Comparison of ENCODE assay signal across 1 cellular context in the genomic region with DNA sequence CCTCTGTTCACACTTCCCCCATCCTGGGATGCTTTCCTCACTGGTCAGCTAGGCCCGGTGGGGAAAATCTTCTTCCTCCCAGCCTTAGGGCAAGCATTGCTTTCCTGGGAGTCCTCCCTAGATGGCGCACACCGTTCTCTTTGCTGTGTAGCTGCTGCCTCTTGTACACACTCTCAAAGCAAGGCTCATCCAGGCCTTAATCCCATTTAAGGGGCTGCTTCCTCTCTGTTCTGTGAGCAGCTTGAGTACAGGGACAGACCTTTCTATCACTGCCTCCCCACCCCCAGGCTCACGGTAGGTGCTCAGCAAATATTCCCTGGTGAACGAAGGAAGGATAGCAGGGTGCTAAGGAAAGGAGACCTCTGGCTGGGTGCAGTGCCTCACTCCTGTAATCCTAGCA.
TF ChIP-seq lines count a peak whose summit lies in the region.

No MANE protein-coding gene starts in this region.

TF ChIP-seq in H1, 55 proteins besides CTCF, POLR2A, EP300 and RAD21 (continued from another document):
- no peak for TF ChIP-seq POU5F1 (IDR thresholded peaks at IDR 0.05; ENCODE audit: low read depth, low read length)
- TF ChIP-seq ASH2L (IDR thresholded peaks at IDR 0.05; ENCODE audit: low read length), result no peak
- TF ChIP-seq BACH1 (IDR thresholded peaks at IDR 0.05; ENCODE audit: low read length), result no peak
- TF ChIP-seq GTF2F1 (IDR thresholded peaks at IDR 0.05; ENCODE audit: borderline replicate concordance, low read depth, low read length), result no peak
- TF ChIP-seq CTBP2 (IDR thresholded peaks at IDR 0.05; ENCODE audit: borderline replicate concordance, insufficient read depth, insufficient read length, low read length), result no peak
- TF ChIP-seq, protein P1, sequence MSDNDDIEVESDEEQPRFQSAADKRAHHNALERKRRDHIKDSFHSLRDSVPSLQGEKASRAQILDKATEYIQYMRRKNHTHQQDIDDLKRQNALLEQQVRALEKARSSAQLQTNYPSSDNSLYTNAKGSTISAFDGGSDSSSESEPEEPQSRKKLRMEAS (IDR thresholded peaks at IDR 0.05), result no peak
- TF ChIP-seq BRCA1 (IDR thresholded peaks at IDR 0.05; ENCODE audit: low read depth, low read length), result no peak
- TF ChIP-seq, protein P2, sequence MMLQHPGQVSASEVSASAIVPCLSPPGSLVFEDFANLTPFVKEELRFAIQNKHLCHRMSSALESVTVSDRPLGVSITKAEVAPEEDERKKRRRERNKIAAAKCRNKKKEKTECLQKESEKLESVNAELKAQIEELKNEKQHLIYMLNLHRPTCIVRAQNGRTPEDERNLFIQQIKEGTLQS (IDR thresholded peaks at IDR 0.05; ENCODE audit: insufficient read depth, low read depth, low read length), result no peak
- TF ChIP-seq TEAD4 (IDR thresholded peaks at IDR 0.05; ENCODE audit: low read depth, low read length), result no peak
